ENCODE assay signal across 8 cellular contexts in genomic region chr19:55654833-55655647, GRCh38. TPM values are rescaled to one million over a fixed set of nuclear protein-coding genes. Genes with fewer than 3 reads are reported as not detected.
DNase-seq lines count a peak whose midpoint lies in the region; ATAC-seq and TF ChIP-seq lines count a peak whose summit lies in the region.

Gene U2AF2, plus strand, starts transcription at chr19:55655035. Its CDS starts 70 bp downstream, at chr19:55655105.

- peak within 1 kb of the TSS; percentile 99 for H3K27ac ChIP-seq in layer of hippocampus (ENCODE audit: low read depth, low read length)

- H3K27me3 ChIP-seq in layer of hippocampus (ENCODE audit: control insufficient read depth, insufficient read depth, low read length), result no peaks in the 10 kb centered on the region

- peaks cover 37% of the 10 kb centered on the region for H3K4me1 Mint-ChIP-seq in activated CD4-positive, alpha-beta T cell treated with anti-CD3 and anti-CD28 coated beads for 36 hours

- peak within 1 kb of the TSS; percentile 98 for H3K27ac Mint-ChIP-seq in activated CD4-positive, alpha-beta T cell treated with anti-CD3 and anti-CD28 coated beads for 36 hours

- ATAC-seq in GM19023 (IDR thresholded peaks at IDR 0.05; ENCODE audit: unreplicated experiment) (peak; percentile 32), HG03196 (IDR thresholded peaks at IDR 0.05; ENCODE audit: unreplicated experiment) (peak; percentile 32)
- peak; percentile 54 for ATAC-seq in activated CD4-positive, alpha-beta T cell treated with anti-CD3 and anti-CD28 coated beads for 36 hours

- peak; percentile 88 for DNase-seq in AG10803 (ENCODE audit: low read depth)
- DNase-seq in NCI-H460 (ENCODE audit: extremely low read depth, low read depth), result peak; percentile 82
- DNase-seq in activated CD4-positive, alpha-beta T cell treated with anti-CD3 and anti-CD28 coated beads for 36 hours, result peak; percentile 99
- peak; percentile 95 for DNase-seq in choroid plexus epithelial cell (ENCODE audit: low read depth)
- DNase-seq in stimulated activated CD4-positive, alpha-beta T cell treated with anti-CD3 and anti-CD28 coated beads, Interleukin-1b, Interleukin-23, amount 100 ng/mL, for 4 hours (ENCODE audit: low read depth in 2 of 2), result peak; percentile 97 to 98

- CTCF ChIA-PET in activated CD4-positive, alpha-beta T cell treated with anti-CD3 and anti-CD28 coated beads for 36 hours (lab: Charles Lee), result interaction anchor here (0.6 to 1.7 kb wide), 26 partner anchors 8 to 1515 kb away, joined by 3 to 24 read pairs (median 5); partner anchors contain the start of genes FIZ1, MBOAT7, NAT14 and TMEM238

- peaks cover 30% of the 10 kb centered on the region for H3K36me3 Mint-ChIP-seq in activated CD4-positive, alpha-beta T cell treated with anti-CD3 and anti-CD28 coated beads for 36 hours (ENCODE audit: low read depth)

- no peak for TF ChIP-seq CTCF in AG10803 (conservative IDR thresholded peaks at IDR 0.05; ENCODE audit: low read length)
- no peak for TF ChIP-seq CTCF in choroid plexus epithelial cell (conservative IDR thresholded peaks at IDR 0.05; ENCODE audit: low read depth, low read length)

- H3K4me3 Mint-ChIP-seq in activated CD4-positive, alpha-beta T cell treated with anti-CD3 and anti-CD28 coated beads for 36 hours, result peak within 1 kb of the TSS; percentile 86

- intact Hi-C loops in activated CD4-positive, alpha-beta T cell treated with anti-CD3 and anti-CD28 coated beads for 36 hours (cut with DNase I, micrococcal nuclease), result loop anchor here (1.0 to 10.0 kb wide), 17 partner anchors 12 to 1790 kb away; partner anchors contain the start of genes EPN1 (in 2 of the 2), FIZ1 (in 2 of the 2), MYADM (in 1 of the 2) and PPP1R12C (in 1 of the 2)

- H3K9me3 Mint-ChIP-seq in activated CD4-positive, alpha-beta T cell treated with anti-CD3 and anti-CD28 coated beads for 36 hours (ENCODE audit: low read depth), result no peaks in the 10 kb centered on the region

- POLR2A ChIA-PET in activated CD4-positive, alpha-beta T cell treated with anti-CD3 and anti-CD28 coated beads for 36 hours (lab: Charles Lee), result interaction anchor here (0.8 to 1.5 kb wide), 12 partner anchors 9 to 466 kb away, joined by 3 to 12 read pairs (median 4); partner anchors contain the start of genes FIZ1, TMEM238, ZNF524 and ZNF628

- H3K4me3 ChIP-seq in AG10803 (ENCODE audit: low read length) (peak within 1 kb of the TSS; percentile 97), choroid plexus epithelial cell (ENCODE audit: low read depth, low read length) (peak within 1 kb of the TSS; percentile 96)

- no peaks in the 10 kb centered on the region for H3K27me3 Mint-ChIP-seq in activated CD4-positive, alpha-beta T cell treated with anti-CD3 and anti-CD28 coated beads for 36 hours

RNA-seq across cellular contexts. Expression of gene U2AF2, which starts in this region (rescaled TPM):
- total RNA-seq in NCI-H460 (2014; rRNA removed; shearing (Covaris generic)), result 68.3 and 72.4 TPM in 2 replicates
- polyA plus RNA-seq in NCI-H460 (2014; cell fraction: nucleus; rRNA removed), result 169 and 178 TPM in 2 replicates
- total RNA-seq in activated CD4-positive, alpha-beta T cell treated with anti-CD3 and anti-CD28 coated beads for 36 hours, result 100 to 1,000 TPM; 252 to 292 TPM

Comparison
In these comparisons a context has a peak if more than half of its experiments do, and no peak if none do; other contexts are left out.
1. Peak in every context shown above with its lines: DNase-seq, ATAC-seq, H3K4me3 ChIP-seq and H3K27ac ChIP-seq.